Comparison of ENCODE assay signal across 8 cellular contexts in genomic region chr9:128420651-128421473, GRCh38. TPM values are rescaled to one million over a fixed set of nuclear protein-coding genes. Genes with fewer than 3 reads are reported as not detected.
DNase-seq lines count a peak whose midpoint lies in the region; ATAC-seq and TF ChIP-seq lines count a peak whose summit lies in the region.

A gene with protein sequence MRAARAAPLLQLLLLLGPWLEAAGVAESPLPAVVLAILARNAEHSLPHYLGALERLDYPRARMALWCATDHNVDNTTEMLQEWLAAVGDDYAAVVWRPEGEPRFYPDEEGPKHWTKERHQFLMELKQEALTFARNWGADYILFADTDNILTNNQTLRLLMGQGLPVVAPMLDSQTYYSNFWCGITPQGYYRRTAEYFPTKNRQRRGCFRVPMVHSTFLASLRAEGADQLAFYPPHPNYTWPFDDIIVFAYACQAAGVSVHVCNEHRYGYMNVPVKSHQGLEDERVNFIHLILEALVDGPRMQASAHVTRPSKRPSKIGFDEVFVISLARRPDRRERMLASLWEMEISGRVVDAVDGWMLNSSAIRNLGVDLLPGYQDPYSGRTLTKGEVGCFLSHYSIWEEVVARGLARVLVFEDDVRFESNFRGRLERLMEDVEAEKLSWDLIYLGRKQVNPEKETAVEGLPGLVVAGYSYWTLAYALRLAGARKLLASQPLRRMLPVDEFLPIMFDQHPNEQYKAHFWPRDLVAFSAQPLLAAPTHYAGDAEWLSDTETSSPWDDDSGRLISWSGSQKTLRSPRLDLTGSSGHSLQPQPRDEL (plus strand): TSS chr9:128420857. CDS start chr9:128420878, 21 bp downstream.

- whole genome bisulfite sequencing in adipose tissue, 3 donors: 0 to 1% (median 0%) methylated on average over 41 to 59 of the region's 59 CpGs
- 1 to 4% (median 2%) methylated on average over 18 to 59 of the region's 59 CpGs for WGBS in heart left ventricle, 4 donors

- H3K36me3 ChIP-seq in SJCRH30: no peaks in the 10 kb centered on the region
- peaks cover 0 to 8% (median 0%) of the 10 kb centered on the region in 9 donors for H3K36me3 ChIP-seq in heart left ventricle

- H3K9me3 ChIP-seq in SJCRH30 (replicated peaks): no peaks in the 10 kb centered on the region
- H3K9me3 ChIP-seq in heart left ventricle: no peaks in the 10 kb centered on the region

- intact Hi-C loops in heart left ventricle (cut with DNase I) (loop anchor here in 1 of 10 donors (2.0 kb wide), 1 partner anchor 36 kb away; the partner anchor contains the start of gene ODF2), posterior vena cava (cut with DNase I) (no loop called here)

- ATAC-seq in GM18868 (IDR thresholded peaks at IDR 0.05; ENCODE audit: unreplicated experiment): peak; percentile 63
- ATAC-seq in HG03135 (IDR thresholded peaks at IDR 0.05; ENCODE audit: unreplicated experiment): peak; percentile 59
- peak; percentile 30 to 93 (median 76) for ATAC-seq in heart left ventricle

- peaks cover 12% of the 10 kb centered on the region for H3K4me1 ChIP-seq in SJCRH30
- peaks cover 0 to 28% (median 16%) of the 10 kb centered on the region in 12 donors for H3K4me1 ChIP-seq in heart left ventricle

- H3K27me3 ChIP-seq in SJCRH30 (no peaks in the 10 kb centered on the region), heart left ventricle (peaks cover 0 to 26% (median 6%) of the 10 kb centered on the region in 9 donors)

- H3K4me3 ChIP-seq in AG09309 (ENCODE audit: control insufficient read depth, low read depth, low read length): peak within 1 kb of the TSS; percentile 90
- peak within 1 kb of the TSS; percentile 86 for H3K4me3 ChIP-seq in SJCRH30
- H3K4me3 ChIP-seq in heart left ventricle: peak within 1 kb of the TSS; percentile 56 to 99 (median 93)

- H3K27ac ChIP-seq in SJCRH30: peak within 1 kb of the TSS; percentile 63
- no peak within 1 kb of the TSS for H3K27ac ChIP-seq in adipose tissue (ENCODE audit: low read depth, low read length)
- peak within 1 kb of the TSS in 11 of 12 donors; percentile 64 to 87 (median 78) for H3K27ac ChIP-seq in heart left ventricle

- TF ChIP-seq POLR2A in heart left ventricle (IDR thresholded peaks at IDR 0.05): no peak

- TF ChIP-seq CTCF in AG09309 (IDR thresholded peaks at IDR 0.05; ENCODE audit: control insufficient read depth, insufficient read depth, low read depth, low read length, missing control alignments) (no peak), heart left ventricle (IDR thresholded peaks at IDR 0.05) (no peak)

- DNase-seq in AG09309 (ENCODE audit: low read depth) (no peak), SJCRH30 (peak; percentile 77 to 87), heart left ventricle (peak; percentile 68 to 81 (median 71)), posterior vena cava (ENCODE audit: low spot score) (no peak), cerebellar nuclear complex (lab: John Stamatoyannopoulos, UW) (no peak)

RNA-seq across cellular contexts. Expression of the gene that starts here (rescaled TPM):
- total RNA-seq in SJCRH30 (2014; rRNA removed; shearing (Covaris generic)): 27.7 and 28.0 TPM in 2 replicates
- polyA plus RNA-seq in adipose tissue (10 to 100 TPM; 13.8 to 59.4 (median 19.8) TPM), heart left ventricle (10 to 100 TPM in 1 of 2 donors, 1 to 10 TPM in 1; 5.3 to 10.7 TPM)
- total RNA-seq in heart left ventricle (10 to 100 TPM in 7 of 9 donors, 1 to 10 TPM in 2; 5.9 to 30.0 (median 11.8) TPM), posterior vena cava (10 to 100 TPM; 64.1 to 97.6 TPM)

Comparison
In these comparisons a context has a peak if more than half of its experiments do, and no peak if none do; other contexts are left out.
1. DNase-seq: peak in SJCRH30 (2 of 2) and heart left ventricle (5 of 5); none in AG09309 (single experiment), posterior vena cava (single experiment) and cerebellar nuclear complex (0 of 2).
2. Peak in every context shown above with its lines, with median percentiles within 50 percentile points of each other: H3K4me3 ChIP-seq and ATAC-seq.